ENCODE assay signal across 8 cellular contexts in genomic region chr20:62387993-62388635, GRCh38.
DNase-seq lines count a peak whose midpoint lies in the region; ATAC-seq and TF ChIP-seq lines count a peak whose summit lies in the region.

No MANE protein-coding gene starts in this region.

- no peak for ATAC-seq in HG02973 (IDR thresholded peaks at IDR 0.05; ENCODE audit: unreplicated experiment)

- H3K4me1 ChIP-seq in HAP-1 = peaks cover 16% of the 10 kb centered on the region

- H3K27me3 ChIP-seq in HAP-1 (ENCODE audit: low read depth) (no peaks in the 10 kb centered on the region), WERI-Rb-1 (ENCODE audit: insufficient read depth, low read depth, severe bottlenecking) (no peaks in the 10 kb centered on the region)

- H3K27ac ChIP-seq in WERI-Rb-1 = peak overlapping the region; percentile 90

- no peaks in the 10 kb centered on the region; the same call in 1 of the 2 replicates for H3K9me3 ChIP-seq in HAP-1
- no peaks in the 10 kb centered on the region for H3K9me3 ChIP-seq in WERI-Rb-1 (ENCODE audit: severe bottlenecking)

- H3K4me3 ChIP-seq in HAP-1 = peak overlapping the region; percentile 83
- H3K4me3 ChIP-seq in WERI-Rb-1 (ENCODE audit: low read depth, low read length) = peak overlapping the region; percentile 75
- peak overlapping the region; percentile 95 for H3K4me3 ChIP-seq in fibroblast of pulmonary artery (replicated peaks; ENCODE audit: low read depth, low read length)
- peak overlapping the region; percentile 98 for H3K4me3 ChIP-seq in skeletal muscle cell (ENCODE audit: low read depth, low read length)

- H3K36me3 ChIP-seq in HAP-1 (replicated peaks) (peaks cover 53% of the 10 kb centered on the region), WERI-Rb-1 (peaks cover 53% of the 10 kb centered on the region)

- TF ChIP-seq CTCF in WERI-Rb-1 (IDR thresholded peaks at IDR 0.05; ENCODE audit: low read depth, low read length) (no peak), fibroblast of pulmonary artery (IDR thresholded peaks at IDR 0.05; ENCODE audit: low read length, missing control alignments) (no peak)

- in situ Hi-C loops in HAP-1 (cut with MboI; ENCODE audit: low sequenced_read_pairs) = no loop called here

- DNase-seq in HAP-1 (ENCODE audit: low spot score in 2 of 2) = no peak
- no peak for DNase-seq in WERI-Rb-1
- DNase-seq in fibroblast of pulmonary artery (ENCODE audit: low read depth) = no peak
- no peak for DNase-seq in skeletal muscle cell (ENCODE audit: low read depth)
- no peak for DNase-seq in medulla oblongata (ENCODE audit: extremely low spot score)
- no peak for DNase-seq in NCI-H187 (lab: John Stamatoyannopoulos, UW)
- DNase-seq in NCI-H1048 (lab: John Stamatoyannopoulos, UW) = no peak
